In the genomic region with DNA sequence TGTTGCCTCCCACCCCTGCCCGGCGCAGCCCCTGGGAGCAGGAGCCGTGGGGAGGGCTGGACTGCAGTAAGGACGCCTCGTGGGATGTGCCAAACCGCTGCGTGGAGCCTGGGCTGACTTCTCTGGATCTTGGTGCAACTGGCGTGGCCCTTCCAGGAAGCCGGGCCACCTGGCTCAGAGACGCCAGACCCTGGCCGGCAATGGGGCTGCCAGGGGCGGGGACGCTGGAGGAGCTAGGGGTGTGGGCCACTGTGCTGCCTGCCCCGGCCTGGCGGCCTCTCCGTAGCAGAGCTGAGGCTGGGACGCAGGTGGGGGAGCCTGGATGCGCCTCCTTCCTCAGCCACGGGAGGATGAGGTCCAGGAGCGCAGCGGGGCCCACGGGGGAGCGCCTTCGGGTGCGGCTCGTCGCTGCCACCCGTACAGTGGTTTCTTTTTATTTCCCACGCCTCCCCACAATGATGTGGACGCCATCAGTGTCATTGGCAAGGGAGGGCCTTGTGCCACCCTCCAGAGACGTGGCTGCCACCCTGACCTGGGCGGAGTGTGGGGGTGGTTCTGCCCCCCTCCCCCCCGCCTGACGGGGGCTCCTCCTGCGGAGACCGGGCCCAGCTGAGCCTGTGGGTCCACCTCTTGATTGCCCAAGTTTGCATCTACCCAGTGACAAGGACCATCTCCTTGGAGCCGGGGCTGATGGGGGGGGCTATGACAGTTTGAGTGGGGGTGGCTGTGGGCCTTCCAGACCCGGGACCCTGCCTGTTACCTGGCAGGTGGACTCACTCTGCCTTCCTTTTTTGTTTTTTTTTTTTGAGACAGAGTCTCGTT, we compare ENCODE assay signal across 16 cellular contexts.
"Had no signal": no experiment of that assay in that cellular context is flagged by ENCODE, and none has a peak within 500 bp of the region (broad histone marks: within the 10 kb centered on the region; RNA-seq: fewer than 3 reads in every experiment).

No MANE protein-coding gene starts in this region.

- DNase-seq: activated CD4-positive, alpha-beta T cell treated with anti-CD3 and anti-CD28 coated beads for 36 hours; naive B cell; stimulated activated CD4-positive, alpha-beta T cell treated with anti-CD3 and anti-CD28 coated beads, Interleukin-2, amount 100 ng/mL, for 48 hours; stomach; T-cell had no signal

- H3K27ac Mint-ChIP-seq: activated CD4-positive, alpha-beta T cell treated with anti-CD3 and anti-CD28 coated beads for 36 hours; activated naive CD4-positive, alpha-beta T cell treated with anti-CD3 and anti-CD28 coated beads, Interleukin-2, amount 50 U/mL, for 72 hours; activated T-helper 2 cell treated with anti-CD3 and anti-CD28 coated beads, Interferon-gamma antibody, Interleukin-2, Interleukin-4, amounts not matched to agents 10 μg/mL and 5 μg/mL and 100 μg/mL, durations not matched to agents 14 hours and 24 hours and 36 hours; T-cell had no signal

- H3K27ac ChIP-seq: esophagus muscularis mucosa, neutrophil, psoas muscle, SK-N-MC, stomach, thoracic aorta, VCaP had no signal

- H3K4me3 ChIP-seq: esophagus muscularis mucosa, psoas muscle, SK-N-MC, stomach, thoracic aorta had no signal

- H3K9me3 ChIP-seq: neutrophil, thoracic aorta had no signal

- H3K4me3 Mint-ChIP-seq: activated CD4-positive, alpha-beta T cell treated with anti-CD3 and anti-CD28 coated beads for 36 hours; naive B cell; T-cell had no signal

- H3K27me3 Mint-ChIP-seq: activated CD4-positive, alpha-beta T cell treated with anti-CD3 and anti-CD28 coated beads for 36 hours; naive B cell; T-cell had no signal

- H3K4me1 Mint-ChIP-seq: activated CD4-positive, alpha-beta T cell treated with anti-CD3 and anti-CD28 coated beads for 36 hours; T-cell had no signal

- H3K36me3 ChIP-seq: thoracic aorta had no signal

- H3K4me1 ChIP-seq: esophagus muscularis mucosa, psoas muscle, stomach had no signal

- ATAC-seq: activated CD4-positive, alpha-beta T cell treated with anti-CD3 and anti-CD28 coated beads for 36 hours; T-cell had no signal

- FAIRE-seq: endometrium, islet of Langerhans, urothelium cell line had no signal

- H3K27me3 ChIP-seq: esophagus muscularis mucosa, neutrophil, stomach had no signal
